9 cellular contexts compared by ENCODE assay signal in genomic region chr6:20203561-20204528, GRCh38. TPM values are rescaled to one million over a fixed set of nuclear protein-coding genes. Genes with fewer than 3 reads are reported as not detected.
DNase-seq lines count a peak whose midpoint lies in the region; ATAC-seq and TF ChIP-seq lines count a peak whose summit lies in the region.
"Had no signal": no experiment of that assay in that cellular context is flagged by ENCODE, and none has a peak within 500 bp of the region (broad histone marks: within the 10 kb centered on the region; RNA-seq: fewer than 3 reads in every experiment).

No MANE protein-coding gene starts in this region.

- no peaks in the 10 kb centered on the region for H3K27me3 Mint-ChIP-seq in central memory CD8-positive, alpha-beta T cell
- H3K27me3 Mint-ChIP-seq in nephron progenitor cell (ENCODE audit: low read depth, poor library complexity) = peaks cover 6% of the 10 kb centered on the region

- TF ChIP-seq CTCF in DND-41 (IDR thresholded peaks at IDR 0.05; ENCODE audit: borderline replicate concordance, extremely low read depth, low read length, poor library complexity, severe bottlenecking) (no peak), Loucy (conservative IDR thresholded peaks at IDR 0.05; ENCODE audit: low read length) (no peak), nephron progenitor cell (IDR thresholded peaks at IDR 0.05) (no peak), testis (IDR thresholded peaks at IDR 0.05) (no peak)

- no peaks in the 10 kb centered on the region for H3K9me3 ChIP-seq in DND-41 (ENCODE audit: insufficient read depth, low read length, severe bottlenecking)
- H3K9me3 ChIP-seq in Loucy (ENCODE audit: insufficient read depth, low read depth, low read length) = no peaks in the 10 kb centered on the region
- H3K9me3 ChIP-seq in testis = no peaks in the 10 kb centered on the region

- no peaks in the 10 kb centered on the region for H3K27me3 ChIP-seq in DND-41 (ENCODE audit: insufficient read depth, low read length, poor library complexity)
- H3K27me3 ChIP-seq in Loucy (ENCODE audit: insufficient read depth, low read length, poor library complexity, severe bottlenecking) = no peaks in the 10 kb centered on the region
- H3K27me3 ChIP-seq in testis = no peaks in the 10 kb centered on the region

- DNase-seq in DND-41 (no peak), nephron progenitor cell (no peak), D341Med (ENCODE audit: low spot score) (no peak), SHP77 (lab: John Stamatoyannopoulos, UW) (no peak), testis (no peak)
- no peak for DNase-seq in central memory CD8-positive, alpha-beta T cell (ENCODE audit: low spot score in 2 of 2)
- DNase-seq: hippocampal formation had no signal

- H3K4me2 ChIP-seq in DND-41 (ENCODE audit: insufficient read depth, low read length) (no peak overlapping the region), Loucy (ENCODE audit: low read depth, low read length, poor library complexity, severe bottlenecking) (peak overlapping the region; percentile 68)

- no peaks in the 10 kb centered on the region for H3K9me3 Mint-ChIP-seq in central memory CD8-positive, alpha-beta T cell
- no peaks in the 10 kb centered on the region for H3K9me3 Mint-ChIP-seq in nephron progenitor cell

- no peaks in the 10 kb centered on the region for H3K9me2 ChIP-seq in Loucy (replicated peaks; ENCODE audit: low read depth, low read length)

- H3K4me1 Mint-ChIP-seq in central memory CD8-positive, alpha-beta T cell = peaks cover 53% of the 10 kb centered on the region
- H3K4me1 Mint-ChIP-seq in nephron progenitor cell = peaks cover 67% of the 10 kb centered on the region

- H4K20me1 ChIP-seq in DND-41 (ENCODE audit: insufficient read depth, low read length) = no peaks in the 10 kb centered on the region
- peaks cover 4% of the 10 kb centered on the region for H4K20me1 ChIP-seq in Loucy (ENCODE audit: insufficient read depth, low read length, poor library complexity, severe bottlenecking)

- peaks cover 88% of the 10 kb centered on the region for H3K79me2 ChIP-seq in DND-41 (ENCODE audit: insufficient read depth, low read length)
- H3K79me2 ChIP-seq in Loucy (ENCODE audit: insufficient read depth, low read length) = peaks cover 80% of the 10 kb centered on the region

- ATAC-seq in DND-41 (ENCODE audit: insufficient read depth, low read depth) = no peak
- no peak for ATAC-seq in central memory CD8-positive, alpha-beta T cell (replicated peaks; ENCODE audit: extremely low read depth, poor library complexity, severe bottlenecking)
- no peak for ATAC-seq in HG02970 (IDR thresholded peaks at IDR 0.05; ENCODE audit: low FRiP score, unreplicated experiment)

- WGBS in testis, 2 donors = 76 to 78% methylated on average over 8 of the region's 8 CpGs

- no peak overlapping the region for H3K9ac ChIP-seq in DND-41 (ENCODE audit: low read depth, low read length)
- H3K9ac ChIP-seq in Loucy (ENCODE audit: low read depth, low read length, poor library complexity, severe bottlenecking) = peak overlapping the region; percentile 15

- H3K27ac Mint-ChIP-seq in central memory CD8-positive, alpha-beta T cell (ENCODE audit: low read depth) = peak overlapping the region; percentile 87
- H3K27ac Mint-ChIP-seq in nephron progenitor cell = peak overlapping the region; percentile 81

- H3K27ac ChIP-seq in DND-41 (ENCODE audit: low read length) = peak overlapping the region; percentile 49
- H3K27ac ChIP-seq in testis = no peak overlapping the region

- H3F3A ChIP-seq in Loucy (ENCODE audit: low read depth) = no peaks in the 10 kb centered on the region

- H3K4me1 ChIP-seq in DND-41 (ENCODE audit: insufficient read depth, low read length) = peaks cover 80% of the 10 kb centered on the region
- H3K4me1 ChIP-seq in Loucy (ENCODE audit: insufficient read depth, low read length, poor library complexity, severe bottlenecking) = peaks cover 72% of the 10 kb centered on the region
- H3K4me1 ChIP-seq in testis = no peaks in the 10 kb centered on the region

- H3K36me3 ChIP-seq in DND-41 (ENCODE audit: insufficient read depth, low read length) (peaks cover 12% of the 10 kb centered on the region; the same call in 1 of the 2 replicates), Loucy (ENCODE audit: insufficient read depth, low read length) (no peaks in the 10 kb centered on the region), testis (ENCODE audit: low read depth, missing control alignments) (no peaks in the 10 kb centered on the region)

- no peak overlapping the region for H2AFZ ChIP-seq in DND-41 (ENCODE audit: low read depth, low read length)
- no peak overlapping the region for H2AFZ ChIP-seq in Loucy (ENCODE audit: low read length)

- peaks cover 5% of the 10 kb centered on the region for H3K36me3 Mint-ChIP-seq in central memory CD8-positive, alpha-beta T cell (ENCODE audit: insufficient read depth)
- H3K36me3 Mint-ChIP-seq in nephron progenitor cell (ENCODE audit: low read depth) = no peaks in the 10 kb centered on the region

- intact Hi-C loops in testis (cut with DNase I; ENCODE audit: low total_unique reads) = no loop called here

- no peak overlapping the region for H3K4me3 ChIP-seq in DND-41 (ENCODE audit: low read depth in 1 of 2, low read length in 2 of 2)
- no peak overlapping the region for H3K4me3 ChIP-seq in Loucy (ENCODE audit: low read length, poor library complexity, severe bottlenecking)
- H3K4me3 ChIP-seq in testis = no peak overlapping the region

- peak overlapping the region; percentile 79 for H3K4me3 Mint-ChIP-seq in central memory CD8-positive, alpha-beta T cell
- peak overlapping the region; percentile 24 for H3K4me3 Mint-ChIP-seq in nephron progenitor cell

- no peak for TF ChIP-seq POLR2A in testis (IDR thresholded peaks at IDR 0.05)

RNA-seq across cellular contexts. Expression of gene MBOAT1, which starts 8.4 kb away (rescaled TPM):
- 1 to 10 TPM; 4.1 to 5.3 TPM for total RNA-seq in testis
- polyA plus RNA-seq in testis (ENCODE audit: insufficient read depth, low read depth, low replicate concordance) = 4.5 TPM
